13 cellular contexts compared by ENCODE assay signal in the genomic region with DNA sequence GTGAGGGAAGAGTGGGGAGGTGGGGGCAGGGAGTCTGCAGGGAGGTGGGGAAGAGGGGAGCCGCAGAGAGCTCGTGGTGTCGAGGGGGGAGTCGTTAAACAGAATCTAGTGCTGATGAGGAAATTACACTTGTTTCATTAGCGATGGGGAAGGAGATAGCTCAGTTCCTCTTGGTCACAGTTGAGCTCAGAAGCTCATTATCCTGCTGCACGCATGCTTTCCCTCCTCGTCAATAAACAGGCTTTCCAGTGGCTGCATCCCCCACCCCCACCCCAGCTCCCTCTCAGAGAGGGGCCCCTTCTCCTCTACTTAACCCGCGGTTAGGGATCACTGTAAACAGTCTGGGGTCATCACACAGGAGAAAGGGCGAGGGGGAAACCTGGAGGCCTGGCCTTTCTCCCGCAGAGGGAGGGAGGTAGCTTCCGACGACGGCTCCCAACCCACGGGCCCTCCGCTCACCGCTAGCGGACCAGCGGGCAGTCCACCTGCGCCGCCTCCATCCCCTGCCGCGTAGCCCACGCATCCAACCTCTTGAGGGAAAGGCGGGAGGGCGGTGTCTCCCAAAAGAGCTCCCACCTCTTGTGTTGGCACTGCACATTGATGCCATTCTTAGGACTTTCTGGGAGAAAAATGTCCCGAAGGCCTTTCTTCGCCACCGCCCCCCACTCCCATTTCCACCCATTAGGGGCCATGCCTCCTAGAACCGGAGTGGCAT.
DNase-seq lines count a peak whose midpoint lies in the region; ATAC-seq and TF ChIP-seq lines count a peak whose summit lies in the region.
"Had no signal": no experiment of that assay in that cellular context is flagged by ENCODE, and none has a peak within 500 bp of the region (broad histone marks: within the 10 kb centered on the region; RNA-seq: fewer than 3 reads in every experiment).

No MANE protein-coding gene starts in this region.

- H4K91ac ChIP-seq in mesenchymal stem cell (ENCODE audit: low read length) = no peak overlapping the region

- no peak overlapping the region for H3K4me2 ChIP-seq in mesenchymal stem cell (ENCODE audit: low read length, poor library complexity, severe bottlenecking)
- H3K4me2 ChIP-seq: PC-9 had no signal

- H2BK15ac ChIP-seq in mesenchymal stem cell (ENCODE audit: low read depth, poor library complexity, severe bottlenecking) = no peak overlapping the region

- intact Hi-C loops in esophagus muscularis mucosa (cut with DNase I) = no loop called here

- TF ChIP-seq POLR2A in NB4 (IDR thresholded peaks at IDR 0.05; ENCODE audit: extremely low read depth, insufficient read length) = no peak
- no peak for TF ChIP-seq POLR2A in esophagus muscularis mucosa (IDR thresholded peaks at IDR 0.05; ENCODE audit: low read depth)

- H3K23ac ChIP-seq in mesenchymal stem cell (ENCODE audit: low read length in 2 of 2) = peak overlapping the region in 1 of 2 experiments; percentile 9

- no peaks in the 10 kb centered on the region for H3K36me3 ChIP-seq in esophagus muscularis mucosa
- H3K36me3 ChIP-seq in mesenchymal stem cell (ENCODE audit: control insufficient read depth in 1 of 2, insufficient read depth in 2 of 2, low read depth in 1 of 2, low read length in 2 of 2) = no peaks in the 10 kb centered on the region
- H3K36me3 ChIP-seq: tibial artery had no signal

- no peaks in the 10 kb centered on the region for H3K36me3 Mint-ChIP-seq in stimulated activated memory B cell treated with anti-CD40 and anti-IgM and Interleukin-4, amounts not matched to agents 10 μg/mL and 1 μg/mL and 100 μg/mL, for 72 hours
- H3K36me3 Mint-ChIP-seq: activated naive CD8-positive, alpha-beta T cell had no signal

- H3K4me1 Mint-ChIP-seq in stimulated activated memory B cell treated with anti-CD40 and anti-IgM and Interleukin-4, amounts not matched to agents 10 μg/mL and 1 μg/mL and 100 μg/mL, for 72 hours = peaks cover 48% of the 10 kb centered on the region

- no peak for TF ChIP-seq CTCF in NB4 (IDR thresholded peaks at IDR 0.05; ENCODE audit: low read depth, low read length)
- TF ChIP-seq CTCF in esophagus muscularis mucosa (IDR thresholded peaks at IDR 0.05) = no peak

- peak overlapping the region; percentile 74 for H3K4me3 Mint-ChIP-seq in stimulated activated memory B cell treated with anti-CD40 and anti-IgM and Interleukin-4, amounts not matched to agents 10 μg/mL and 1 μg/mL and 100 μg/mL, for 72 hours

- DNase-seq in NCI-H82 (lab: John Stamatoyannopoulos, UW) (peak; percentile 20), NCI-H82 treated with DMSO at 0.1 percent for 48 hours (lab: John Stamatoyannopoulos, UW; ENCODE audit: unreplicated experiment) (no peak), NB4 (ENCODE audit: low read depth) (peak; percentile 76), esophagus muscularis mucosa (ENCODE audit: extremely low spot score) (no peak), mesenchymal stem cell (no peak), cortex of kidney (lab: John Stamatoyannopoulos, UW) (no peak)
- DNase-seq: activated CD4-positive, CD25-positive, alpha-beta regulatory T cell treated with anti-CD3 and anti-CD28 coated beads, Interleukin-2, amount 50 U/mL, for 72 hours; hippocampal formation; PC-9; tibial artery had no signal

- ATAC-seq in stimulated activated memory B cell treated with anti-CD40 and anti-IgM and Interleukin-4, amounts not matched to agents 10 μg/mL and 1 μg/mL and 100 μg/mL, for 72 hours = peak; percentile 69
- no peak for ATAC-seq in GM19455 (IDR thresholded peaks at IDR 0.05; ENCODE audit: unreplicated experiment)

- no peaks in the 10 kb centered on the region for H3K9me3 ChIP-seq in esophagus muscularis mucosa
- no peaks in the 10 kb centered on the region for H3K9me3 ChIP-seq in mesenchymal stem cell (ENCODE audit: control insufficient read depth, low read length)
- H3K9me3 ChIP-seq: tibial artery had no signal

- no peak overlapping the region for H2AK5ac ChIP-seq in mesenchymal stem cell (ENCODE audit: low read length, severe bottlenecking)

- H2AFZ ChIP-seq in mesenchymal stem cell (ENCODE audit: low read depth, low read length) = no peak overlapping the region
- H2AFZ ChIP-seq: PC-9 had no signal

- H3K18ac ChIP-seq in mesenchymal stem cell (ENCODE audit: low read depth in 1 of 2, low read length in 2 of 2) = no peak overlapping the region

- H3K27me3 ChIP-seq in esophagus muscularis mucosa = peaks cover 5 to 99% (median 66%) of the 10 kb centered on the region in 4 donors
- peaks cover 94 to 97% of the 10 kb centered on the region in 2 experiments for H3K27me3 ChIP-seq in mesenchymal stem cell (ENCODE audit: control insufficient read depth in 1 of 2, insufficient read depth in 1 of 2, low read length in 2 of 2)

- no peak overlapping the region for H2BK120ac ChIP-seq in mesenchymal stem cell (ENCODE audit: low read depth, low read length)

- peaks cover 85% of the 10 kb centered on the region for H3K27me3 Mint-ChIP-seq in stimulated activated memory B cell treated with anti-CD40 and anti-IgM and Interleukin-4, amounts not matched to agents 10 μg/mL and 1 μg/mL and 100 μg/mL, for 72 hours

- H3K27ac Mint-ChIP-seq in stimulated activated memory B cell treated with anti-CD40 and anti-IgM and Interleukin-4, amounts not matched to agents 10 μg/mL and 1 μg/mL and 100 μg/mL, for 72 hours = peak overlapping the region; percentile 67
- H3K27ac Mint-ChIP-seq: activated naive CD8-positive, alpha-beta T cell had no signal

- no peak overlapping the region for H4K8ac ChIP-seq in mesenchymal stem cell (ENCODE audit: low read length)

- H2BK5ac ChIP-seq in mesenchymal stem cell (ENCODE audit: low read depth, low read length, poor library complexity, severe bottlenecking) = no peak overlapping the region

- no peak for TF ChIP-seq EP300 in esophagus muscularis mucosa (IDR thresholded peaks at IDR 0.05)

- no peak overlapping the region for H2BK12ac ChIP-seq in mesenchymal stem cell (ENCODE audit: low read length in 2 of 2)

- H3K4me3 ChIP-seq in NB4 (ENCODE audit: low read depth, low read length) (no peak overlapping the region), esophagus muscularis mucosa (peak overlapping the region; percentile 45 to 58 (median 51)), mesenchymal stem cell (ENCODE audit: insufficient read depth in 1 of 2, low read depth in 1 of 2, low read length in 2 of 2) (no peak overlapping the region)
- H3K4me3 ChIP-seq: PC-9 had no signal

- H3K14ac ChIP-seq in mesenchymal stem cell (ENCODE audit: low read length in 2 of 2) = no peak overlapping the region

- H3K4me1 ChIP-seq in esophagus muscularis mucosa (peaks cover 32 to 45% (median 43%) of the 10 kb centered on the region in 4 donors), mesenchymal stem cell (ENCODE audit: control insufficient read depth, insufficient read depth, low read depth, low read length) (peaks cover 28% of the 10 kb centered on the region)

- no peak overlapping the region for H3K4ac ChIP-seq in mesenchymal stem cell (ENCODE audit: low read depth in 1 of 2, low read length in 2 of 2)

- WGBS in esophagus muscularis mucosa = 16% methylated on average over 14 of the region's 30 CpGs
- WGBS in mesenchymal stem cell = 5% methylated on average over 28 of the region's 30 CpGs

- H3K79me1 ChIP-seq in mesenchymal stem cell (replicated peaks; ENCODE audit: low read length, poor library complexity, severe bottlenecking) = no peaks in the 10 kb centered on the region

- H3K9me3 Mint-ChIP-seq in stimulated activated memory B cell treated with anti-CD40 and anti-IgM and Interleukin-4, amounts not matched to agents 10 μg/mL and 1 μg/mL and 100 μg/mL, for 72 hours = no peaks in the 10 kb centered on the region

- H3K9ac ChIP-seq in mesenchymal stem cell (ENCODE audit: low read length) = no peak overlapping the region

- H3K27ac ChIP-seq in esophagus muscularis mucosa (replicated peaks in 1 of 4) = no peak overlapping the region
- no peak overlapping the region for H3K27ac ChIP-seq in mesenchymal stem cell (ENCODE audit: low read length, poor library complexity, severe bottlenecking)
- H3K27ac ChIP-seq: PC-9, tibial artery had no signal

Comparison
In these comparisons a context has a peak if more than half of its experiments do, and no peak if none do; other contexts are left out.
1. DNase-seq: peak in NCI-H82 (single experiment) and NB4 (single experiment); none in NCI-H82 treated with DMSO at 0.1 percent for 48 hours (single experiment), esophagus muscularis mucosa (single experiment), mesenchymal stem cell (single experiment) and cortex of kidney (single experiment).
2. H3K4me3 ChIP-seq: peak in esophagus muscularis mucosa (4 of 4); none in NB4 (single experiment) and mesenchymal stem cell (0 of 2).